Comparison of ENCODE assay signal across 24 cellular contexts in genomic region chrX:150833454-150834056, GRCh38.
"Had no signal": no experiment of that assay in that cellular context is flagged by ENCODE, and none has a peak within 500 bp of the region (broad histone marks: within the 10 kb centered on the region; RNA-seq: fewer than 3 reads in every experiment).

No MANE protein-coding gene starts in this region.

- DNase-seq: activated CD4-positive, alpha-beta T cell treated with anti-CD3 and anti-CD28 coated beads for 4 hours; activated CD8-positive, alpha-beta memory T cell treated with anti-CD3 and anti-CD28 coated beads, Interleukin-2, amount 50 U/mL, for 4 hours; activated naive CD4-positive, alpha-beta T cell treated with anti-CD3 and anti-CD28 coated beads for 36 hours; activated T-cell treated with anti-CD3 and anti-CD28 coated beads, Interleukin-2, amount 50 U/mL, for 4 hours; cerebellar nuclear complex; effector CD8-positive, alpha-beta T cell; foreskin keratinocyte; glutamatergic neuron; hippocampal formation; left ventricle myocardium superior; right cardiac atrium; stimulated activated CD4-positive, alpha-beta T cell treated with anti-CD3 and anti-CD28 coated beads, Interleukin-15, amount 100 ng/mL, for 24 hours; stimulated activated CD4-positive, alpha-beta T cell treated with anti-CD3 and anti-CD28 coated beads, Interleukin-2, amount 100 ng/mL, for 48 hours; SW 1271 had no signal

- H3K27me3 Mint-ChIP-seq: dendritic cell treated with granulocyte-macrophage colony-stimulating factor and Interleukin-4, amounts not matched to agents 40 ng/mL and 50 ng/mL, for 4 days; memory B cell; stimulated activated naive CD8-positive, alpha-beta T cell treated with anti-CD3 and anti-CD28 coated beads, Interleukin-15, Interleukin-2, amounts not matched to agents 100 ng/mL and 50 ng/mL, for 24 hours had no signal

- H3K4me3 ChIP-seq: prostate gland, skin epidermis, tibial nerve, vagina had no signal

- H3K4me1 Mint-ChIP-seq: WTC11 had no signal

- H3K4me3 Mint-ChIP-seq: activated naive CD4-positive, alpha-beta T cell treated with anti-CD3 and anti-CD28 coated beads for 36 hours; activated T-cell treated with anti-CD3 and anti-CD28 coated beads, Interleukin-2, amount 50 U/mL, for 4 hours; dendritic cell treated with granulocyte-macrophage colony-stimulating factor and Interleukin-4, amounts not matched to agents 40 ng/mL and 50 ng/mL, for 4 days; memory B cell; stimulated activated naive CD8-positive, alpha-beta T cell treated with anti-CD3 and anti-CD28 coated beads, Interleukin-15, Interleukin-2, amounts not matched to agents 100 ng/mL and 50 ng/mL, for 24 hours; T-helper 2 cell treated with Interferon-gamma antibody and Interleukin-4, amounts not matched to agents 5 μg/mL and 100 μg/mL, for 36 hours; WTC11 had no signal

- ATAC-seq: activated T-cell treated with anti-CD3 and anti-CD28 coated beads, Interleukin-2, amount 50 U/mL, for 4 hours; esophagus mucosa; foreskin keratinocyte; left ventricle myocardium superior; right cardiac atrium; WTC11 had no signal

- H3K9me3 Mint-ChIP-seq: activated T-cell treated with anti-CD3 and anti-CD28 coated beads, Interleukin-2, amount 50 U/mL, for 4 hours; dendritic cell treated with granulocyte-macrophage colony-stimulating factor and Interleukin-4, amounts not matched to agents 40 ng/mL and 50 ng/mL, for 4 days; T-helper 2 cell treated with Interferon-gamma antibody and Interleukin-4, amounts not matched to agents 5 μg/mL and 100 μg/mL, for 36 hours had no signal

- H3K27ac Mint-ChIP-seq: activated naive CD4-positive, alpha-beta T cell treated with anti-CD3 and anti-CD28 coated beads for 36 hours; dendritic cell treated with granulocyte-macrophage colony-stimulating factor and Interleukin-4, amounts not matched to agents 40 ng/mL and 50 ng/mL, for 4 days; memory B cell; stimulated activated naive CD8-positive, alpha-beta T cell treated with anti-CD3 and anti-CD28 coated beads, Interleukin-15, Interleukin-2, amounts not matched to agents 100 ng/mL and 50 ng/mL, for 24 hours; T-helper 2 cell treated with Interferon-gamma antibody and Interleukin-4, amounts not matched to agents 5 μg/mL and 100 μg/mL, for 36 hours; WTC11 had no signal
